In genomic region chr10:62812672-62813439, GRCh38 we compare ENCODE assay signal across 16 cellular contexts. TPM values are rescaled to one million over a fixed set of nuclear protein-coding genes. Genes with fewer than 3 reads are reported as not detected.
DNase-seq lines count a peak whose midpoint lies in the region; ATAC-seq, FAIRE-seq and TF ChIP-seq lines count a peak whose summit lies in the region.
"Had no signal": no experiment of that assay in that cellular context is flagged by ENCODE, and none has a peak within 500 bp of the region (broad histone marks: within the 10 kb centered on the region; RNA-seq: fewer than 3 reads in every experiment).

No MANE protein-coding gene starts in this region.

- no peak for FAIRE-seq in D721Med (lab: Jason Lieb, UNC)

- H3K27ac Mint-ChIP-seq in activated naive CD4-positive, alpha-beta T cell treated with anti-CD3 and anti-CD28 coated beads, Interleukin-2, amount 50 U/mL, for 24 hours, result peak overlapping the region; percentile 91
- H3K27ac Mint-ChIP-seq in activated naive CD8-positive, alpha-beta T cell treated with anti-CD3 and anti-CD28 coated beads for 36 hours, result peak overlapping the region; percentile 72
- H3K27ac Mint-ChIP-seq in stimulated activated memory B cell treated with anti-CD40 and anti-IgM and Interleukin-4, amounts not matched to agents 10 μg/mL and 1 μg/mL and 100 μg/mL, for 72 hours, result peak overlapping the region; percentile 96
- H3K27ac Mint-ChIP-seq: HFFc6 had no signal

- no peaks in the 10 kb centered on the region for H3K27me3 Mint-ChIP-seq in activated naive CD4-positive, alpha-beta T cell treated with anti-CD3 and anti-CD28 coated beads, Interleukin-2, amount 50 U/mL, for 24 hours
- no peaks in the 10 kb centered on the region for H3K27me3 Mint-ChIP-seq in activated naive CD8-positive, alpha-beta T cell treated with anti-CD3 and anti-CD28 coated beads for 36 hours
- peaks cover 12% of the 10 kb centered on the region for H3K27me3 Mint-ChIP-seq in stimulated activated memory B cell treated with anti-CD40 and anti-IgM and Interleukin-4, amounts not matched to agents 10 μg/mL and 1 μg/mL and 100 μg/mL, for 72 hours

- peaks cover 60% of the 10 kb centered on the region for H3K4me1 Mint-ChIP-seq in activated naive CD4-positive, alpha-beta T cell treated with anti-CD3 and anti-CD28 coated beads, Interleukin-2, amount 50 U/mL, for 24 hours
- H3K4me1 Mint-ChIP-seq in activated naive CD8-positive, alpha-beta T cell treated with anti-CD3 and anti-CD28 coated beads for 36 hours, result peaks cover 58% of the 10 kb centered on the region
- H3K4me1 Mint-ChIP-seq in stimulated activated memory B cell treated with anti-CD40 and anti-IgM and Interleukin-4, amounts not matched to agents 10 μg/mL and 1 μg/mL and 100 μg/mL, for 72 hours, result peaks cover 80% of the 10 kb centered on the region

- peak overlapping the region; percentile 34 for H3K4me3 ChIP-seq in GM12864 (ENCODE audit: low read depth, low read length)
- H3K4me3 ChIP-seq: dorsolateral prefrontal cortex had no signal

- DNase-seq in activated naive CD4-positive, alpha-beta T cell treated with Interleukin-2 at 50 U/mL for 16 hours, result no peak
- DNase-seq in GM12864 (ENCODE audit: low read depth) (no peak), NCI-H1694 (lab: John Stamatoyannopoulos, UW) (no peak), midbrain (lab: John Stamatoyannopoulos, UW) (no peak), D721Med (ENCODE audit: insufficient read length, low spot score) (no peak)
- DNase-seq in activated naive CD8-positive, alpha-beta T cell treated with anti-CD3 and anti-CD28 coated beads for 36 hours, result no peak
- DNase-seq: dorsolateral prefrontal cortex, foreskin melanocyte, HFFc6, kidney glomerular epithelial cell, mesendoderm, NCI-H1105, NCI-H524 had no signal

- H3K4me3 Mint-ChIP-seq in activated naive CD4-positive, alpha-beta T cell treated with anti-CD3 and anti-CD28 coated beads, Interleukin-2, amount 50 U/mL, for 24 hours, result peak overlapping the region; percentile 96
- peak overlapping the region; percentile 89 for H3K4me3 Mint-ChIP-seq in activated naive CD8-positive, alpha-beta T cell treated with anti-CD3 and anti-CD28 coated beads for 36 hours
- peak overlapping the region; percentile 92 for H3K4me3 Mint-ChIP-seq in stimulated activated memory B cell treated with anti-CD40 and anti-IgM and Interleukin-4, amounts not matched to agents 10 μg/mL and 1 μg/mL and 100 μg/mL, for 72 hours
- H3K4me3 Mint-ChIP-seq: HFFc6 had no signal

- peaks cover 40% of the 10 kb centered on the region for H3K36me3 Mint-ChIP-seq in activated naive CD4-positive, alpha-beta T cell treated with anti-CD3 and anti-CD28 coated beads, Interleukin-2, amount 50 U/mL, for 24 hours
- peaks cover 66% of the 10 kb centered on the region for H3K36me3 Mint-ChIP-seq in activated naive CD8-positive, alpha-beta T cell treated with anti-CD3 and anti-CD28 coated beads for 36 hours
- peaks cover 54% of the 10 kb centered on the region for H3K36me3 Mint-ChIP-seq in stimulated activated memory B cell treated with anti-CD40 and anti-IgM and Interleukin-4, amounts not matched to agents 10 μg/mL and 1 μg/mL and 100 μg/mL, for 72 hours

- no peak for ATAC-seq in stimulated activated memory B cell treated with anti-CD40 and anti-IgM and Interleukin-4, amounts not matched to agents 10 μg/mL and 1 μg/mL and 100 μg/mL, for 72 hours

- TF ChIP-seq CTCF in GM12864 (IDR thresholded peaks at IDR 0.05; ENCODE audit: low read depth, low read length, missing control alignments) (no peak), D721Med (IDR thresholded peaks at IDR 0.05; ENCODE audit: insufficient read depth, missing control alignments) (no peak)

- H3K9me3 Mint-ChIP-seq in activated naive CD4-positive, alpha-beta T cell treated with anti-CD3 and anti-CD28 coated beads, Interleukin-2, amount 50 U/mL, for 24 hours, result no peaks in the 10 kb centered on the region
- no peaks in the 10 kb centered on the region for H3K9me3 Mint-ChIP-seq in activated naive CD8-positive, alpha-beta T cell treated with anti-CD3 and anti-CD28 coated beads for 36 hours
- H3K9me3 Mint-ChIP-seq in stimulated activated memory B cell treated with anti-CD40 and anti-IgM and Interleukin-4, amounts not matched to agents 10 μg/mL and 1 μg/mL and 100 μg/mL, for 72 hours, result no peaks in the 10 kb centered on the region
- H3K9me3 Mint-ChIP-seq: HFFc6 had no signal

RNA-seq across cellular contexts. Expression of gene EGR2, which starts 3.3 kb away (rescaled TPM):
- 10 to 100 TPM; 52.1 to 53.2 TPM for total RNA-seq in activated naive CD8-positive, alpha-beta T cell treated with anti-CD3 and anti-CD28 coated beads for 36 hours
- total RNA-seq: HT1080 had no signal

RNA-seq across cellular contexts. Expression of gene ADO, which starts 8.3 kb away (rescaled TPM):
- total RNA-seq in activated naive CD8-positive, alpha-beta T cell treated with anti-CD3 and anti-CD28 coated beads for 36 hours, result 10 to 100 TPM; 22.5 to 23.3 TPM
